ENCODE assay signal across 8 cellular contexts in the genomic region with DNA sequence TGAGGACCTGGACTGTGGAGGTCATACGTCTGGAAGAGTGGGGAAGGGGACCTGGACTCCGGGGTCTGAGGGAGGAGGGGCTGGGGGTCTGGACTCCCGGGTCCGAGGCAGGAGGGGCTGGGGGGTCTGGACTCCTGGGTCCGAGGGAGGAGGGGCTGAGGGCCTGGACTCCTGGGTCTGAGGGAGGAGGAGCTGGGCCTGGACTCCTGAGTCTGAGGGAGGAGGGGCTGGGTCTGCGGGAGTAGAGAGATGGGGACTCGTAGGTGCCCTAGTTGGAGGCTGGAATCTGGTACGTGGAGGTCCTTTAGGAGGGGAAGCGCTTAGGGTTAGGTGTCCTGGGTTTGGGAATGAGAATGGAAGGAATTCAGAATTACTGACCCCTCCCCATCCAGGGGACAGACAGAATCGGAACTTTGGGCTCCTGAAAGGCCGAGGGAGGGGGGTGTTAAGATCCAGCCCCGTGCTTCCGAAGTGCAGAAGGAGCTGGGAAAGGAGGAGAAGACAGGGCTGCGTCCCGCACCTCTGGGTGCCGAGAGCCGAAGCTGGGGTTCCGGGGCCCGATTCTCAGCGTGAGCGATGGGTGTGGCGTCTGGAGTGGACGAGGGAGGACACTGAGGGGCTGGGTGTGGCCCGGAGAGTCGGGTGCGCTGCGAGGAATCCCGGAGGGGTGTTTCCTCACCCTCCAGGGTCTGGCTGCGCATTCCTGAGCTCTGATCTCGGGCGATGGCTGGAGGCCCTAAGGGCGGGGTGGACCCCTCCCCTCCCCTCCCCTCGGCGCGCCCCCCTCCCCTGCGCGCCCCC. TPM values are rescaled to one million over a fixed set of nuclear protein-coding genes. Genes with fewer than 3 reads are reported as not detected.
DNase-seq lines count a peak whose midpoint lies in the region; ATAC-seq and TF ChIP-seq lines count a peak whose summit lies in the region.

No MANE protein-coding gene starts in this region.

- H3K27ac ChIP-seq in C4-2B: peak overlapping the region; percentile 81

- H3K36me3 Mint-ChIP-seq in natural killer cell treated with Interleukin-12 subunit alpha and Interleukin-12 subunit beta and Interleukin-15 and Interleukin-18, amount 100 ng/mL, for 72 hours: no peaks in the 10 kb centered on the region

- no peaks in the 10 kb centered on the region for H3K9me3 Mint-ChIP-seq in natural killer cell treated with Interleukin-12 subunit alpha and Interleukin-12 subunit beta and Interleukin-15 and Interleukin-18, amount 100 ng/mL, for 72 hours

- ATAC-seq in natural killer cell treated with Interleukin-12 subunit alpha and Interleukin-12 subunit beta and Interleukin-15 and Interleukin-18, amount 100 ng/mL, for 72 hours: no peak
- ATAC-seq in GM21515 (IDR thresholded peaks at IDR 0.05; ENCODE audit: unreplicated experiment): no peak

- peak; percentile 78 for DNase-seq in HuH-7.5 (ENCODE audit: low spot score)
- peak; percentile 57 to 65 for DNase-seq in activated T-cell treated with anti-CD3 and anti-CD28 coated beads, Interleukin-2, amount 50 U/mL, for 48 hours
- peak; percentile 51 for DNase-seq in fibroblast of peridontal ligament (ENCODE audit: extremely low read depth)
- no peak for DNase-seq in natural killer cell treated with Interleukin-12 subunit alpha and Interleukin-12 subunit beta and Interleukin-15 and Interleukin-18, amount 100 ng/mL, for 72 hours (ENCODE audit: low spot score)
- no peak for DNase-seq in cortex of kidney (lab: John Stamatoyannopoulos, UW)
- no peak for DNase-seq in T1000 (lab: John Stamatoyannopoulos, UW)

- H3K4me1 Mint-ChIP-seq in natural killer cell treated with Interleukin-12 subunit alpha and Interleukin-12 subunit beta and Interleukin-15 and Interleukin-18, amount 100 ng/mL, for 72 hours (ENCODE audit: low read depth in 2 of 2): peaks cover 27 to 41% of the 10 kb centered on the region in 2 donors

- peak overlapping the region; percentile 93 for H3K4me3 Mint-ChIP-seq in natural killer cell treated with Interleukin-12 subunit alpha and Interleukin-12 subunit beta and Interleukin-15 and Interleukin-18, amount 100 ng/mL, for 72 hours

- H3K27ac Mint-ChIP-seq in natural killer cell treated with Interleukin-12 subunit alpha and Interleukin-12 subunit beta and Interleukin-15 and Interleukin-18, amount 100 ng/mL, for 72 hours: peak overlapping the region; percentile 84 to 91

- H3K27me3 Mint-ChIP-seq in natural killer cell treated with Interleukin-12 subunit alpha and Interleukin-12 subunit beta and Interleukin-15 and Interleukin-18, amount 100 ng/mL, for 72 hours: no peaks in the 10 kb centered on the region

- no peak for TF ChIP-seq CTCF in C4-2B (conservative IDR thresholded peaks at IDR 0.05)

RNA-seq across cellular contexts. Expression of a gene that starts 0.6 kb away (rescaled TPM):
- total RNA-seq in natural killer cell treated with Interleukin-12 subunit alpha and Interleukin-12 subunit beta and Interleukin-15 and Interleukin-18, amount 100 ng/mL, for 72 hours: 10 to 100 TPM; 17.8 to 17.9 TPM

RNA-seq across cellular contexts. Expression of a gene that starts 13.7 kb away (rescaled TPM):
- 1 to 10 TPM in 1 of 2 donors, not detected in 1; 1.1 TPM for total RNA-seq in natural killer cell treated with Interleukin-12 subunit alpha and Interleukin-12 subunit beta and Interleukin-15 and Interleukin-18, amount 100 ng/mL, for 72 hours

RNA-seq across cellular contexts. Expression of a gene that starts 40.8 kb away (rescaled TPM):
- not detected for total RNA-seq in natural killer cell treated with Interleukin-12 subunit alpha and Interleukin-12 subunit beta and Interleukin-15 and Interleukin-18, amount 100 ng/mL, for 72 hours

RNA-seq across cellular contexts. Expression of a gene that starts 44.2 kb away (rescaled TPM):
- 1 to 10 TPM in 1 of 2 donors, not detected in 1; 3.0 TPM for total RNA-seq in natural killer cell treated with Interleukin-12 subunit alpha and Interleukin-12 subunit beta and Interleukin-15 and Interleukin-18, amount 100 ng/mL, for 72 hours

Comparison
In these comparisons a context has a peak if more than half of its experiments do, and no peak if none do; other contexts are left out.
1. DNase-seq: peak in HuH-7.5 (single experiment), activated T-cell treated with anti-CD3 and anti-CD28 coated beads, Interleukin-2, amount 50 U/mL, for 48 hours (2 of 2) and fibroblast of peridontal ligament (single experiment); none in natural killer cell treated with Interleukin-12 subunit alpha and Interleukin-12 subunit beta and Interleukin-15 and Interleukin-18, amount 100 ng/mL, for 72 hours (single experiment), cortex of kidney (single experiment) and T1000 (single experiment).